Comparison of ENCODE assay signal across 13 cellular contexts in genomic region chr2:149768320-149768799, GRCh38.
DNase-seq lines count a peak whose midpoint lies in the region; ATAC-seq, FAIRE-seq and TF ChIP-seq lines count a peak whose summit lies in the region.
"Had no signal": no experiment of that assay in that cellular context is flagged by ENCODE, and none has a peak within 500 bp of the region (broad histone marks: within the 10 kb centered on the region; RNA-seq: fewer than 3 reads in every experiment).

No MANE protein-coding gene starts in this region.

- no peak overlapping the region for H3K4me2 ChIP-seq in trophoblast cell (ENCODE audit: low read length)

- H3K23ac ChIP-seq in trophoblast cell (ENCODE audit: low read length): no peak overlapping the region

- H3K4ac ChIP-seq in trophoblast cell (ENCODE audit: low read depth, low read length): no peak overlapping the region

- H3K79me1 ChIP-seq in trophoblast cell (ENCODE audit: low read length): no peaks in the 10 kb centered on the region

- H3K4me1 Mint-ChIP-seq in progenitor cell of endocrine pancreas (ENCODE audit: low read depth): peaks cover 16% of the 10 kb centered on the region

- no peak overlapping the region for H3K27ac Mint-ChIP-seq in progenitor cell of endocrine pancreas

- no peaks in the 10 kb centered on the region for H3K9me3 Mint-ChIP-seq in progenitor cell of endocrine pancreas (ENCODE audit: low read depth)

- no CpG with 5 or more reads among the region's 1 CpG for WGBS in trophoblast cell (ENCODE audit: extremely low coverage, insufficient coverage, insufficient read length)

- no peaks in the 10 kb centered on the region for H3K9me3 ChIP-seq in trophoblast cell (ENCODE audit: insufficient read depth, low read depth, low read length)
- H3K9me3 ChIP-seq in effector memory CD4-positive, alpha-beta T cell (ENCODE audit: control insufficient read depth, low read length): no peaks in the 10 kb centered on the region
- H3K9me3 ChIP-seq: upper lobe of right lung had no signal

- no peak overlapping the region for H2BK120ac ChIP-seq in trophoblast cell (ENCODE audit: insufficient read depth, low read length, poor library complexity)

- H4K12ac ChIP-seq in trophoblast cell (ENCODE audit: low read depth, low read length): no peak overlapping the region

- no peak for ATAC-seq in GM19397 (IDR thresholded peaks at IDR 0.05; ENCODE audit: unreplicated experiment)
- ATAC-seq: upper lobe of right lung had no signal

- no peaks in the 10 kb centered on the region for H3K27me3 Mint-ChIP-seq in progenitor cell of endocrine pancreas

- no peak for TF ChIP-seq CTCF in progenitor cell of endocrine pancreas (IDR thresholded peaks at IDR 0.05; ENCODE audit: unreplicated experiment)

- no peak overlapping the region for H2BK12ac ChIP-seq in trophoblast cell (ENCODE audit: low read length)

- H3K4me1 ChIP-seq in trophoblast cell (ENCODE audit: control insufficient read depth in 1 of 2, insufficient read depth in 2 of 2, low read length in 2 of 2): no peaks in the 10 kb centered on the region
- no peaks in the 10 kb centered on the region for H3K4me1 ChIP-seq in effector memory CD4-positive, alpha-beta T cell (ENCODE audit: control insufficient read depth, insufficient read depth, low read length, poor library complexity, severe bottlenecking)
- H3K4me1 ChIP-seq: upper lobe of right lung had no signal

- no peak overlapping the region for H4K91ac ChIP-seq in trophoblast cell (ENCODE audit: low read depth, low read length)

- no peak overlapping the region for H3K4me3 Mint-ChIP-seq in progenitor cell of endocrine pancreas (ENCODE audit: low read depth)

- H2AFZ ChIP-seq in trophoblast cell (ENCODE audit: insufficient read depth, low read length, poor library complexity): no peak overlapping the region

- H3K79me2 ChIP-seq in trophoblast cell (ENCODE audit: control insufficient read depth, insufficient read depth, low read length, poor library complexity): no peaks in the 10 kb centered on the region

- H3K4me3 ChIP-seq in trophoblast cell (ENCODE audit: low read depth, low read length): no peak overlapping the region
- H3K4me3 ChIP-seq in effector memory CD4-positive, alpha-beta T cell (ENCODE audit: insufficient read depth, low read depth, low read length, poor library complexity, severe bottlenecking): no peak overlapping the region
- H3K4me3 ChIP-seq: upper lobe of right lung had no signal

- H3K27me3 ChIP-seq in trophoblast cell (ENCODE audit: insufficient read depth, low read length): no peaks in the 10 kb centered on the region
- no peaks in the 10 kb centered on the region for H3K27me3 ChIP-seq in effector memory CD4-positive, alpha-beta T cell (replicated peaks; ENCODE audit: control insufficient read depth, insufficient read depth, low read length, poor library complexity, severe bottlenecking)
- H3K27me3 ChIP-seq: upper lobe of right lung had no signal

- in situ Hi-C loops in G401 (cut with HindIII; ENCODE audit: low sequenced_read_pairs): no loop called here

- H3K27ac ChIP-seq in trophoblast cell (ENCODE audit: low read depth, low read length): peak overlapping the region; percentile 25
- no peak overlapping the region for H3K27ac ChIP-seq in effector memory CD4-positive, alpha-beta T cell (ENCODE audit: insufficient read depth, low read length, poor library complexity, severe bottlenecking)
- H3K27ac ChIP-seq: upper lobe of right lung had no signal

- peak; percentile 70 for DNase-seq in G401 (ENCODE audit: low spot score)
- peak; percentile 80 for DNase-seq in NCI-H2227 (lab: John Stamatoyannopoulos, UW; ENCODE audit: unreplicated experiment)
- DNase-seq in trophoblast cell: no peak
- no peak for DNase-seq in progenitor cell of endocrine pancreas (ENCODE audit: low spot score, unreplicated experiment)
- no peak for DNase-seq in effector memory CD4-positive, alpha-beta T cell
- DNase-seq in activated naive CD4-positive, alpha-beta T cell treated with anti-CD3 and anti-CD28 coated beads, Interleukin-2, amount 50 U/mL, for 16 hours: no peak
- DNase-seq: amygdala, DND-41, kidney, retina, upper lobe of right lung had no signal

- no peak overlapping the region for H4K8ac ChIP-seq in trophoblast cell (ENCODE audit: low read depth, low read length)

- no peak overlapping the region for H3K9ac ChIP-seq in trophoblast cell (ENCODE audit: low read length)

- H3K14ac ChIP-seq in trophoblast cell (ENCODE audit: low read length): no peak overlapping the region

- no peak overlapping the region for H2AK5ac ChIP-seq in trophoblast cell (ENCODE audit: low read length)

- no peak overlapping the region for H3K18ac ChIP-seq in trophoblast cell (ENCODE audit: low read length)

- FAIRE-seq in endometrium (lab: Jason Lieb, UNC): peak; percentile 39
- FAIRE-seq: kidney had no signal

- H3K36me3 ChIP-seq in trophoblast cell (ENCODE audit: control insufficient read depth in 1 of 2, insufficient read depth in 2 of 2, low read length in 2 of 2): no peaks in the 10 kb centered on the region
- H3K36me3 ChIP-seq in effector memory CD4-positive, alpha-beta T cell (ENCODE audit: control insufficient read depth, insufficient read depth, low read length): no peaks in the 10 kb centered on the region
- H3K36me3 ChIP-seq: upper lobe of right lung had no signal

- no peak overlapping the region for H2BK5ac ChIP-seq in trophoblast cell (ENCODE audit: low read depth, low read length, poor library complexity)

- no peaks in the 10 kb centered on the region for H3K36me3 Mint-ChIP-seq in progenitor cell of endocrine pancreas (ENCODE audit: insufficient read depth)

Comparison
In these comparisons a context has a peak if more than half of its experiments do, and no peak if none do; other contexts are left out.
1. DNase-seq: peak in G401 (single experiment) and NCI-H2227 (single experiment); none in trophoblast cell (0 of 2), progenitor cell of endocrine pancreas (single experiment), effector memory CD4-positive, alpha-beta T cell (0 of 3) and activated naive CD4-positive, alpha-beta T cell treated with anti-CD3 and anti-CD28 coated beads, Interleukin-2, amount 50 U/mL, for 16 hours (single experiment).